8 cellular contexts compared by ENCODE assay signal in genomic region chr3:113534365-113534764, GRCh38. TPM values are rescaled to one million over a fixed set of nuclear protein-coding genes. Genes with fewer than 3 reads are reported as not detected.
A peak's percentile ranks its signal among the peaks of the same experiment; 100 is the strongest.
DNase-seq lines count a peak whose midpoint lies in the region; ATAC-seq and TF ChIP-seq lines count a peak whose summit lies in the region.

No MANE protein-coding gene starts in this region.

- DNase-seq in activated CD8-positive, alpha-beta memory T cell treated with anti-CD3 and anti-CD28 coated beads, Interleukin-2, amount 10 ng/mL, durations not matched to agents 7 days and 5 days: no peak
- no peak for DNase-seq in activated CD8-positive, alpha-beta memory T cell treated with anti-CD3 and anti-CD28 coated beads, Interleukin-2, amount 50 U/mL, for 48 hours
- DNase-seq in central memory CD4-positive, alpha-beta T cell: peak; percentile 35
- no peak for DNase-seq in stimulated activated naive B cell treated with anti-CD40 and anti-IgM and Interleukin-4, amounts not matched to agents 10 μg/mL and 1 μg/mL and 100 μg/mL, for 72 hours
- DNase-seq in 8988T: no peak
- no peak for DNase-seq in NCI-H526 treated with DMSO at 0.1 percent for 48 hours (lab: John Stamatoyannopoulos, UW)
- no peak for DNase-seq in coronary artery (ENCODE audit: low spot score)

- H4K20me1 ChIP-seq in OCI-LY1 (ENCODE audit: insufficient read depth, low read length): no peaks in the 10 kb centered on the region

- no peaks in the 10 kb centered on the region for H3F3A ChIP-seq in OCI-LY1 (ENCODE audit: insufficient read depth, low read length)

- H3K36me3 ChIP-seq in OCI-LY1 (ENCODE audit: insufficient read depth, low read length): no peaks in the 10 kb centered on the region

- H3K4me1 ChIP-seq in OCI-LY1 (ENCODE audit: insufficient read depth, low read length, severe bottlenecking): peaks cover 29% of the 10 kb centered on the region

- H3K79me2 ChIP-seq in OCI-LY1 (ENCODE audit: insufficient read depth, low read length): no peaks in the 10 kb centered on the region

- no peaks in the 10 kb centered on the region for H3K27me3 Mint-ChIP-seq in activated CD8-positive, alpha-beta memory T cell treated with anti-CD3 and anti-CD28 coated beads, Interleukin-2, amount 10 ng/mL, durations not matched to agents 7 days and 5 days
- H3K27me3 Mint-ChIP-seq in stimulated activated naive B cell treated with anti-CD40 and anti-IgM and Interleukin-4, amounts not matched to agents 10 μg/mL and 1 μg/mL and 100 μg/mL, for 72 hours: no peaks in the 10 kb centered on the region

- H3K9me2 ChIP-seq in OCI-LY1 (ENCODE audit: low read depth, low read length): no peaks in the 10 kb centered on the region

- H3K9me3 Mint-ChIP-seq in activated CD8-positive, alpha-beta memory T cell treated with anti-CD3 and anti-CD28 coated beads, Interleukin-2, amount 10 ng/mL, durations not matched to agents 7 days and 5 days (ENCODE audit: low read depth): no peaks in the 10 kb centered on the region
- no peaks in the 10 kb centered on the region for H3K9me3 Mint-ChIP-seq in stimulated activated naive B cell treated with anti-CD40 and anti-IgM and Interleukin-4, amounts not matched to agents 10 μg/mL and 1 μg/mL and 100 μg/mL, for 72 hours

- no peak overlapping the region for H3K27ac ChIP-seq in OCI-LY1 (ENCODE audit: low read depth, low read length, poor library complexity, severe bottlenecking)
- H3K27ac ChIP-seq in coronary artery: no peak overlapping the region

- no peaks in the 10 kb centered on the region for H3K27me3 ChIP-seq in OCI-LY1 (ENCODE audit: insufficient read depth, low read length)

- H3K27ac Mint-ChIP-seq in activated CD8-positive, alpha-beta memory T cell treated with anti-CD3 and anti-CD28 coated beads, Interleukin-2, amount 10 ng/mL, durations not matched to agents 7 days and 5 days: peak overlapping the region; percentile 100
- no peak overlapping the region for H3K27ac Mint-ChIP-seq in stimulated activated naive B cell treated with anti-CD40 and anti-IgM and Interleukin-4, amounts not matched to agents 10 μg/mL and 1 μg/mL and 100 μg/mL, for 72 hours

- H3K9me3 ChIP-seq in OCI-LY1 (ENCODE audit: low read length): no peaks in the 10 kb centered on the region

- H3K9ac ChIP-seq in OCI-LY1 (ENCODE audit: low read length): peak overlapping the region; percentile 70; the same call in 1 of the 2 replicates

- H3K4me1 Mint-ChIP-seq in activated CD8-positive, alpha-beta memory T cell treated with anti-CD3 and anti-CD28 coated beads, Interleukin-2, amount 10 ng/mL, durations not matched to agents 7 days and 5 days: peaks cover 51% of the 10 kb centered on the region
- H3K4me1 Mint-ChIP-seq in stimulated activated naive B cell treated with anti-CD40 and anti-IgM and Interleukin-4, amounts not matched to agents 10 μg/mL and 1 μg/mL and 100 μg/mL, for 72 hours: peaks cover 31 to 60% of the 10 kb centered on the region in 2 donors

- CTCF ChIA-PET in activated CD8-positive, alpha-beta memory T cell treated with anti-CD3 and anti-CD28 coated beads, Interleukin-2, amount 10 ng/mL, durations not matched to agents 7 days and 5 days (lab: Charles Lee): interaction anchor here (1.0 to 2.7 kb wide), 5 partner anchors 13 to 44 kb away, joined by 3 to 11 read pairs (median 5); partner anchors contain the start of gene SPICE1

- no peak overlapping the region for H2AFZ ChIP-seq in OCI-LY1 (ENCODE audit: low read length)

- H3K36me3 Mint-ChIP-seq in activated CD8-positive, alpha-beta memory T cell treated with anti-CD3 and anti-CD28 coated beads, Interleukin-2, amount 10 ng/mL, durations not matched to agents 7 days and 5 days: peaks cover 40% of the 10 kb centered on the region
- H3K36me3 Mint-ChIP-seq in stimulated activated naive B cell treated with anti-CD40 and anti-IgM and Interleukin-4, amounts not matched to agents 10 μg/mL and 1 μg/mL and 100 μg/mL, for 72 hours: peaks cover 17 to 23% of the 10 kb centered on the region in 2 donors

- peak overlapping the region; percentile 99 for H3K4me3 Mint-ChIP-seq in activated CD8-positive, alpha-beta memory T cell treated with anti-CD3 and anti-CD28 coated beads, Interleukin-2, amount 10 ng/mL, durations not matched to agents 7 days and 5 days
- peak overlapping the region; percentile 97 to 98 for H3K4me3 Mint-ChIP-seq in stimulated activated naive B cell treated with anti-CD40 and anti-IgM and Interleukin-4, amounts not matched to agents 10 μg/mL and 1 μg/mL and 100 μg/mL, for 72 hours

- ATAC-seq in activated CD8-positive, alpha-beta memory T cell treated with anti-CD3 and anti-CD28 coated beads, Interleukin-2, amount 10 ng/mL, durations not matched to agents 7 days and 5 days: peak; percentile 11
- no peak for ATAC-seq in stimulated activated naive B cell treated with anti-CD40 and anti-IgM and Interleukin-4, amounts not matched to agents 10 μg/mL and 1 μg/mL and 100 μg/mL, for 72 hours (replicated peaks)

- TF ChIP-seq CTCF in OCI-LY1 (IDR thresholded peaks at IDR 0.05; ENCODE audit: low read length): no peak
- no peak for TF ChIP-seq CTCF in coronary artery (IDR thresholded peaks at IDR 0.05)

- peak overlapping the region; percentile 74 for H3K4me3 ChIP-seq in OCI-LY1 (ENCODE audit: low read depth, low read length, poor library complexity, severe bottlenecking)
- no peak overlapping the region for H3K4me3 ChIP-seq in coronary artery

- H3K4me2 ChIP-seq in OCI-LY1 (ENCODE audit: low read length): peak overlapping the region; percentile 76

RNA-seq across cellular contexts. Expression of gene SIDT1, which starts 2.0 kb away (rescaled TPM):
- 10 to 100 TPM; 31.6 to 51.9 TPM for total RNA-seq in activated CD8-positive, alpha-beta memory T cell treated with anti-CD3 and anti-CD28 coated beads, Interleukin-2, amount 10 ng/mL, durations not matched to agents 7 days and 5 days

RNA-seq across cellular contexts. Expression of gene SPICE1, which starts 19.4 kb away (rescaled TPM):
- total RNA-seq in activated CD8-positive, alpha-beta memory T cell treated with anti-CD3 and anti-CD28 coated beads, Interleukin-2, amount 10 ng/mL, durations not matched to agents 7 days and 5 days: 10 to 100 TPM; 18.9 TPM
